20 cellular contexts compared by ENCODE assay signal in the genomic region with DNA sequence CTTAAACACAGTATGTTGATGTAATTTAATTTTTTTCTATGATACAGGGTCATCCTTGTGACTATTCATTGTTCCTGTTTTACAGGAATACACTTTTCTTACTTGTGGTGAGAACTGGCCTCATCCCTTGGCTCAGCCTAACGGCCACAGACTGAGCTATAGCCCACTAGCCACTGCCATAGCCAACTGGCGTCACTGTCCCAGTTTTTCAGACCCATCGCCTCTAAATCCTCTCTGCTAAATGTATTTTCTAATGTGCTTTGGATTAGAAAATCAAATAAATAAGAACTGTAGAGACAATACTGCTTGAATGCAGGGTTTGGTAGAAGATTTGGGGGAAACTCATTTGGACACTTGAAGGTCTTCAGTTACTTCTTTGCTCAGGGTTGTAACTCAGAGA.
"Had no signal": no experiment of that assay in that cellular context is flagged by ENCODE, and none has a peak within 500 bp of the region (broad histone marks: within the 10 kb centered on the region; RNA-seq: fewer than 3 reads in every experiment).

No MANE protein-coding gene starts in this region.

- H3K9ac ChIP-seq: neural progenitor cell had no signal

- H3K9me3 ChIP-seq: gastroesophageal sphincter, left lung, lower lobe of right lung, ovary, upper lobe of left lung, uterus had no signal

- H3K27ac ChIP-seq: coronary artery, left lung, lower lobe of right lung, neural progenitor cell, upper lobe of left lung, uterus had no signal

- H3K36me3 ChIP-seq: gastroesophageal sphincter, left lung, lower lobe of right lung, neural progenitor cell, ovary, upper lobe of left lung, uterus had no signal

- H3K4me1 ChIP-seq: uterus had no signal

- H3K4me2 ChIP-seq: neural progenitor cell, smooth muscle cell had no signal

- H3K27me3 Mint-ChIP-seq: natural killer cell treated with Interleukin-12 subunit alpha and Interleukin-12 subunit beta and Interleukin-15 and Interleukin-18, amount 100 ng/mL, for 72 hours; stimulated activated naive CD8-positive, alpha-beta T cell treated with anti-CD3 and anti-CD28 coated beads, Interleukin-15, Interleukin-2, amounts not matched to agents 100 ng/mL and 50 ng/mL, for 24 hours had no signal

- H3K4me3 Mint-ChIP-seq: natural killer cell treated with Interleukin-12 subunit alpha and Interleukin-12 subunit beta and Interleukin-15 and Interleukin-18, amount 100 ng/mL, for 72 hours; neural progenitor cell; stimulated activated effector memory CD8-positive, alpha-beta T cell treated with anti-CD3 and anti-CD28 coated beads, Interleukin-12 subunit alpha, Interleukin-12 subunit beta, amount 100 ng/mL, for 72 hours; stimulated activated naive CD8-positive, alpha-beta T cell treated with anti-CD3 and anti-CD28 coated beads, Interleukin-15, Interleukin-2, amounts not matched to agents 100 ng/mL and 50 ng/mL, for 24 hours had no signal

- H3K36me3 Mint-ChIP-seq: natural killer cell treated with Interleukin-12 subunit alpha and Interleukin-12 subunit beta and Interleukin-15 and Interleukin-18, amount 100 ng/mL, for 72 hours; neural progenitor cell; stimulated activated effector memory CD8-positive, alpha-beta T cell treated with anti-CD3 and anti-CD28 coated beads, Interleukin-12 subunit alpha, Interleukin-12 subunit beta, amount 100 ng/mL, for 72 hours had no signal

- ATAC-seq: esophagus mucosa; gastroesophageal sphincter; natural killer cell treated with Interleukin-12 subunit alpha and Interleukin-12 subunit beta and Interleukin-15 and Interleukin-18, amount 100 ng/mL, for 72 hours; right cardiac atrium; stimulated activated effector memory CD8-positive, alpha-beta T cell treated with anti-CD3 and anti-CD28 coated beads, Interleukin-12 subunit alpha, Interleukin-12 subunit beta, amount 100 ng/mL, for 72 hours had no signal

- H3K27ac Mint-ChIP-seq: neural progenitor cell; stimulated activated effector memory CD8-positive, alpha-beta T cell treated with anti-CD3 and anti-CD28 coated beads, Interleukin-12 subunit alpha, Interleukin-12 subunit beta, amount 100 ng/mL, for 72 hours; stimulated activated naive CD8-positive, alpha-beta T cell treated with anti-CD3 and anti-CD28 coated beads, Interleukin-15, Interleukin-2, amounts not matched to agents 100 ng/mL and 50 ng/mL, for 24 hours had no signal

- H2AFZ ChIP-seq: neural progenitor cell had no signal

- H3K27me3 ChIP-seq: gastroesophageal sphincter, left lung, neural progenitor cell, ovary, upper lobe of left lung, uterus had no signal

- H3K4me3 ChIP-seq: coronary artery, gastroesophageal sphincter, left lung, lower lobe of right lung, neural progenitor cell, ovary, smooth muscle cell, upper lobe of left lung, uterus had no signal

- H3K9me3 Mint-ChIP-seq: natural killer cell treated with Interleukin-12 subunit alpha and Interleukin-12 subunit beta and Interleukin-15 and Interleukin-18, amount 100 ng/mL, for 72 hours; neural progenitor cell; stimulated activated effector memory CD8-positive, alpha-beta T cell treated with anti-CD3 and anti-CD28 coated beads, Interleukin-12 subunit alpha, Interleukin-12 subunit beta, amount 100 ng/mL, for 72 hours; stimulated activated naive CD8-positive, alpha-beta T cell treated with anti-CD3 and anti-CD28 coated beads, Interleukin-15, Interleukin-2, amounts not matched to agents 100 ng/mL and 50 ng/mL, for 24 hours had no signal

- DNase-seq: effector CD8-positive, alpha-beta T cell; glutamatergic neuron; islet precursor cell; left lung; lower lobe of right lung; midbrain; ovary; right cardiac atrium; stimulated activated CD4-positive, alpha-beta T cell treated with anti-CD3 and anti-CD28 coated beads, Interleukin-2, amount 100 ng/mL, for 48 hours; stimulated activated CD8-positive, alpha-beta memory T cell treated with anti-CD3 and anti-CD28 coated beads, Interleukin-4, amount 100 ng/mL, for 48 hours; upper lobe of left lung; uterus had no signal
